8 cellular contexts compared by ENCODE assay signal in genomic region chr16:72094266-72094610, GRCh38. TPM values are rescaled to one million over a fixed set of nuclear protein-coding genes. Genes with fewer than 3 reads are reported as not detected.
DNase-seq lines count a peak whose midpoint lies in the region; ATAC-seq and TF ChIP-seq lines count a peak whose summit lies in the region.

No MANE protein-coding gene starts in this region.

- no peak for ATAC-seq in HG02884 (IDR thresholded peaks at IDR 0.05; ENCODE audit: unreplicated experiment)
- ATAC-seq in GM21529 (IDR thresholded peaks at IDR 0.05; ENCODE audit: unreplicated experiment) = no peak

- H3K4me3 ChIP-seq in HL-60 (replicated peaks; ENCODE audit: insufficient read depth, low read length) (peak overlapping the region; percentile 100), iPS-15b (ENCODE audit: low read depth, low read length) (peak overlapping the region; percentile 97)

- peaks cover 27% of the 10 kb centered on the region for H3K36me3 Mint-ChIP-seq in activated naive CD4-positive, alpha-beta T cell treated with anti-CD3 and anti-CD28 coated beads for 36 hours (ENCODE audit: low read depth)

- intact Hi-C loops in activated naive CD4-positive, alpha-beta T cell treated with anti-CD3 and anti-CD28 coated beads for 36 hours (cut with micrococcal nuclease) = loop anchor here (5.0 to 10.0 kb wide), 4 partner anchors 212 to 1359 kb away; partner anchors contain the start of genes CMTR2 and ZNF821

- H3K27me3 ChIP-seq in HL-60 (ENCODE audit: insufficient read depth, poor library complexity, severe bottlenecking) = no peaks in the 10 kb centered on the region
- no peaks in the 10 kb centered on the region for H3K27me3 ChIP-seq in iPS-15b (ENCODE audit: control insufficient read depth, insufficient read depth, low read length)

- peak overlapping the region; percentile 95 for H3K27ac Mint-ChIP-seq in activated naive CD4-positive, alpha-beta T cell treated with anti-CD3 and anti-CD28 coated beads for 36 hours

- peaks cover 13% of the 10 kb centered on the region for H3K36me3 ChIP-seq in iPS-15b (ENCODE audit: control insufficient read depth, insufficient read depth, low read length)

- H3K27me3 Mint-ChIP-seq in activated naive CD4-positive, alpha-beta T cell treated with anti-CD3 and anti-CD28 coated beads for 36 hours (ENCODE audit: low read depth) = no peaks in the 10 kb centered on the region

- TF ChIP-seq CTCF in 22Rv1 (IDR thresholded peaks at IDR 0.05) (no peak), HL-60 (IDR thresholded peaks at IDR 0.05; ENCODE audit: insufficient read depth, low read length) (no peak)

- DNase-seq in HL-60 (ENCODE audit: low read depth in 1 of 2, low spot score in 1 of 2) = no peak
- DNase-seq in activated naive CD4-positive, alpha-beta T cell treated with anti-CD3 and anti-CD28 coated beads for 36 hours = peak; percentile 39
- peak; percentile 28 to 44 for DNase-seq in stimulated activated CD4-positive, alpha-beta T cell treated with anti-CD3 and anti-CD28 coated beads, Interleukin-1b, Interleukin-23, amount 100 ng/mL, for 4 hours (ENCODE audit: low read depth in 2 of 2)
- DNase-seq in NCI-H187 (lab: John Stamatoyannopoulos, UW) = no peak

- H3K4me3 Mint-ChIP-seq in activated naive CD4-positive, alpha-beta T cell treated with anti-CD3 and anti-CD28 coated beads for 36 hours = peak overlapping the region; percentile 96

- CTCF ChIA-PET in activated naive CD4-positive, alpha-beta T cell treated with anti-CD3 and anti-CD28 coated beads for 36 hours (lab: Charles Lee) = interaction anchor here (3.4 kb wide), 1 partner anchor 26 kb away, joined by 20 read pairs; no protein-coding TSS in a partner anchor

- H3K9me3 ChIP-seq in iPS-15b (ENCODE audit: control insufficient read depth, insufficient read depth, low read length) = no peaks in the 10 kb centered on the region

- H3K4me1 Mint-ChIP-seq in activated naive CD4-positive, alpha-beta T cell treated with anti-CD3 and anti-CD28 coated beads for 36 hours (ENCODE audit: low read depth) = peaks cover 35% of the 10 kb centered on the region

- no peaks in the 10 kb centered on the region for H3K9me3 Mint-ChIP-seq in activated naive CD4-positive, alpha-beta T cell treated with anti-CD3 and anti-CD28 coated beads for 36 hours

- peak overlapping the region; percentile 93 for H3K9ac ChIP-seq in iPS-15b (ENCODE audit: low read depth, low read length)

- peaks cover 3% of the 10 kb centered on the region for H3K4me1 ChIP-seq in iPS-15b (ENCODE audit: control insufficient read depth, insufficient read depth, low read length)

- peak overlapping the region; percentile 72 for H3K27ac ChIP-seq in 22Rv1
- peak overlapping the region; percentile 85 for H3K27ac ChIP-seq in HL-60 (replicated peaks)

RNA-seq across cellular contexts. Expression of gene DHX38, which starts 0.6 kb away (rescaled TPM):
- total RNA-seq in activated naive CD4-positive, alpha-beta T cell treated with anti-CD3 and anti-CD28 coated beads for 36 hours = 10 to 100 TPM; 78.6 to 79.9 TPM

RNA-seq across cellular contexts. Expression of gene TXNL4B, which starts 0.8 kb away (rescaled TPM):
- 10 to 100 TPM; 22.0 to 24.1 TPM for total RNA-seq in activated naive CD4-positive, alpha-beta T cell treated with anti-CD3 and anti-CD28 coated beads for 36 hours

RNA-seq across cellular contexts. Expression of gene HPR, which starts 31.2 kb away (rescaled TPM):
- total RNA-seq in activated naive CD4-positive, alpha-beta T cell treated with anti-CD3 and anti-CD28 coated beads for 36 hours = not detected

RNA-seq across cellular contexts. Expression of gene HP, which starts 39.9 kb away (rescaled TPM):
- total RNA-seq in activated naive CD4-positive, alpha-beta T cell treated with anti-CD3 and anti-CD28 coated beads for 36 hours = not detected

Comparison
In these comparisons a context has a peak if more than half of its experiments do, and no peak if none do; other contexts are left out.
1. DNase-seq: peak in activated naive CD4-positive, alpha-beta T cell treated with anti-CD3 and anti-CD28 coated beads for 36 hours (single experiment) and stimulated activated CD4-positive, alpha-beta T cell treated with anti-CD3 and anti-CD28 coated beads, Interleukin-1b, Interleukin-23, amount 100 ng/mL, for 4 hours (2 of 2); none in HL-60 (0 of 2) and NCI-H187 (0 of 2).